In genomic region chr6:72246926-72247325, GRCh38 we compare ENCODE assay signal across 16 cellular contexts.
DNase-seq lines count a peak whose midpoint lies in the region; TF ChIP-seq lines count a peak whose summit lies in the region.
"Had no signal": no experiment of that assay in that cellular context is flagged by ENCODE, and none has a peak within 500 bp of the region (broad histone marks: within the 10 kb centered on the region; RNA-seq: fewer than 3 reads in every experiment).

No MANE protein-coding gene starts in this region.

- no peak overlapping the region for H2AFZ ChIP-seq in mammary epithelial cell (ENCODE audit: low read depth, low read length)
- no peak overlapping the region for H2AFZ ChIP-seq in OCI-LY3 (ENCODE audit: low read depth, low read length)

- H3K79me2 ChIP-seq in mammary epithelial cell (ENCODE audit: insufficient read depth, low read length) (no peaks in the 10 kb centered on the region), OCI-LY3 (ENCODE audit: low read length) (no peaks in the 10 kb centered on the region)

- H3K27me3 ChIP-seq in mammary epithelial cell (ENCODE audit: insufficient read depth, low read length) (no peaks in the 10 kb centered on the region), OCI-LY3 (ENCODE audit: low read depth, low read length) (no peaks in the 10 kb centered on the region), endodermal cell (ENCODE audit: control insufficient read depth, insufficient read depth, low read length, poor library complexity, severe bottlenecking) (no peaks in the 10 kb centered on the region)
- H3K27me3 ChIP-seq: uterus had no signal

- H4K20me1 ChIP-seq in mammary epithelial cell (ENCODE audit: insufficient read depth, low read length) (no peaks in the 10 kb centered on the region), OCI-LY3 (ENCODE audit: insufficient read depth, low read length) (no peaks in the 10 kb centered on the region)

- H3K4me3 ChIP-seq in mammary epithelial cell (replicated peaks in 1 of 3; ENCODE audit: insufficient read depth in 1 of 3, low read depth in 2 of 3, low read length in 3 of 3) = no peak overlapping the region
- H3K4me3 ChIP-seq in OCI-LY3 (ENCODE audit: low read length) = no peak overlapping the region
- H3K4me3 ChIP-seq in endodermal cell (ENCODE audit: low read length) = peak overlapping the region; percentile 68
- H3K4me3 ChIP-seq: uterus had no signal

- intact Hi-C loops in mammary epithelial cell (cut with micrococcal nuclease) (loop anchor here (5.0 kb wide), 1 partner anchor 105 kb away; no protein-coding TSS in a partner anchor), MCF 10A (cut with micrococcal nuclease) (no loop called here)

- H3K4me1 Mint-ChIP-seq in MCF 10A (ENCODE audit: insufficient read depth, unreplicated experiment) (no peaks in the 10 kb centered on the region), endodermal cell (peaks cover 14% of the 10 kb centered on the region), endothelial cell (ENCODE audit: unreplicated experiment) (no peaks in the 10 kb centered on the region)

- TF ChIP-seq CTCF in mammary epithelial cell (conservative IDR thresholded peaks at IDR 0.05 in 1 of 2, IDR thresholded peaks at IDR 0.05 in 1 of 2; ENCODE audit: extremely low read depth in 1 of 2, insufficient read depth in 1 of 2, low read depth in 1 of 2, low read length in 2 of 2) (peak in 1 of 2 donors; percentile 12), MCF 10A (IDR thresholded peaks at IDR 0.05; ENCODE audit: unreplicated experiment) (no peak), OCI-LY3 (IDR thresholded peaks at IDR 0.05; ENCODE audit: low read depth, low read length) (peak; percentile 34), endodermal cell (conservative IDR thresholded peaks at IDR 0.05) (peak; percentile 57), endothelial cell (IDR thresholded peaks at IDR 0.05; ENCODE audit: unreplicated experiment) (no peak)

- H3K36me3 ChIP-seq in mammary epithelial cell (ENCODE audit: insufficient read depth, low read length) = no peaks in the 10 kb centered on the region
- H3K36me3 ChIP-seq in OCI-LY3 (replicated peaks; ENCODE audit: low read depth, low read length) = no peaks in the 10 kb centered on the region
- H3K36me3 ChIP-seq in endodermal cell (ENCODE audit: control insufficient read depth, insufficient read depth, low read length) = no peaks in the 10 kb centered on the region
- H3K36me3 ChIP-seq: uterus had no signal

- H3K4me2 ChIP-seq in mammary epithelial cell (ENCODE audit: insufficient read depth, low read depth, low read length) = no peak overlapping the region
- no peak overlapping the region for H3K4me2 ChIP-seq in OCI-LY3 (ENCODE audit: low read length)

- H3K27me3 Mint-ChIP-seq in MCF 10A (ENCODE audit: insufficient read depth, unreplicated experiment) (peaks cover 51% of the 10 kb centered on the region), endodermal cell (ENCODE audit: insufficient read depth) (no peaks in the 10 kb centered on the region), endothelial cell (ENCODE audit: unreplicated experiment) (no peaks in the 10 kb centered on the region)
- H3K27me3 Mint-ChIP-seq: activated T-cell treated with anti-CD3 and anti-CD28 coated beads, Interleukin-2, amount 50 U/mL, for 24 hours; progenitor cell of endocrine pancreas had no signal

- H3K9me3 Mint-ChIP-seq in MCF 10A (ENCODE audit: unreplicated experiment) (no peaks in the 10 kb centered on the region), endodermal cell (no peaks in the 10 kb centered on the region), endothelial cell (ENCODE audit: unreplicated experiment) (no peaks in the 10 kb centered on the region)
- H3K9me3 Mint-ChIP-seq: activated T-cell treated with anti-CD3 and anti-CD28 coated beads, Interleukin-2, amount 50 U/mL, for 24 hours had no signal

- H3K36me3 Mint-ChIP-seq in MCF 10A (ENCODE audit: insufficient read depth, unreplicated experiment) (no peaks in the 10 kb centered on the region), endodermal cell (ENCODE audit: low read depth) (no peaks in the 10 kb centered on the region), endothelial cell (ENCODE audit: low read depth, unreplicated experiment) (no peaks in the 10 kb centered on the region)

- CTCF ChIA-PET in mammary epithelial cell (lab: Charles Lee; ENCODE audit: low non-redundant PET) = no interaction called here
- CTCF ChIA-PET in MCF 10A (lab: Yijun Ruan, JAX) = no interaction called here

- DNase-seq in mammary epithelial cell (peak; percentile 1), MCF 10A (ENCODE audit: unreplicated experiment) (no peak), endodermal cell (peak; percentile 58), renal cortical epithelial cell (ENCODE audit: low read depth) (peak; percentile 9), NCI-H510A (lab: John Stamatoyannopoulos, UW) (no peak), endothelial cell (ENCODE audit: low spot score) (no peak), occipital lobe (lab: John Stamatoyannopoulos, UW) (no peak)
- DNase-seq: activated CD4-positive, CD25-positive, alpha-beta regulatory T cell treated with anti-CD3 and anti-CD28 coated beads, Interleukin-2, amount 50 U/mL, for 72 hours; activated T-cell treated with anti-CD3 and anti-CD28 coated beads, Interleukin-2, amount 50 U/mL, for 24 hours; anterior cingulate cortex; DMS79 treated with DMSO at 0.1 percent for 48 hours; KG1; mesenchymal stem cell; uterus had no signal

- dilution Hi-C loops in mammary epithelial cell (cut with HindIII; ENCODE audit: low sequenced_read_pairs) = no loop called here

- H3K27ac Mint-ChIP-seq in MCF 10A (ENCODE audit: low read depth, unreplicated experiment) (no peak overlapping the region), endodermal cell (no peak overlapping the region), endothelial cell (ENCODE audit: unreplicated experiment) (no peak overlapping the region)
- H3K27ac Mint-ChIP-seq: activated T-cell treated with anti-CD3 and anti-CD28 coated beads, Interleukin-2, amount 50 U/mL, for 24 hours; progenitor cell of endocrine pancreas had no signal

- H3K9me3 ChIP-seq in mammary epithelial cell (replicated peaks; ENCODE audit: insufficient read depth, low read length) (no peaks in the 10 kb centered on the region), OCI-LY3 (ENCODE audit: insufficient read depth, low read length) (no peaks in the 10 kb centered on the region), endodermal cell (ENCODE audit: control insufficient read depth, low read length) (no peaks in the 10 kb centered on the region)
- H3K9me3 ChIP-seq: uterus had no signal

- in situ Hi-C loops in mammary epithelial cell (cut with MboI; ENCODE audit: low sequenced_read_pairs in 2 of 2) = no loop called here

- 91% methylated on average over 4 of the region's 4 CpGs for WGBS in mammary epithelial cell (ENCODE audit: low coverage, missing lambda C conversion rate)
- WGBS in endodermal cell (ENCODE audit: insufficient coverage in 1 of 2, insufficient read length in 1 of 2), 2 experiments = 95% methylated on average over 4 of the region's 4 CpGs; no CpG with 5 or more reads in 1 of the 2 experiments

- BruUV-seq in mammary epithelial cell (replicated peaks; lab: Mats Ljungman, UMichigan) = no TSS peak
- no TSS peak for BruUV-seq in MCF 10A (replicated peaks; lab: Mats Ljungman, UMichigan)

- no peak overlapping the region for H3K27ac ChIP-seq in mammary epithelial cell (ENCODE audit: insufficient read depth, low read depth, low read length)
- no peak overlapping the region for H3K27ac ChIP-seq in OCI-LY3 (ENCODE audit: low read length)
- no peak overlapping the region for H3K27ac ChIP-seq in endodermal cell (ENCODE audit: low read depth, low read length)
- H3K27ac ChIP-seq: uterus had no signal

- H3K9ac ChIP-seq in mammary epithelial cell (ENCODE audit: insufficient read depth, low read length) (no peak overlapping the region), OCI-LY3 (ENCODE audit: low read length) (no peak overlapping the region), endodermal cell (ENCODE audit: extremely low read depth, low read length, poor library complexity, severe bottlenecking) (no peak overlapping the region)

- POLR2A ChIA-PET in MCF 10A (lab: Yijun Ruan, JAX) = no interaction called here

- H3K4me1 ChIP-seq in mammary epithelial cell (ENCODE audit: insufficient read depth, low read length) (no peaks in the 10 kb centered on the region), OCI-LY3 (ENCODE audit: low read length) (no peaks in the 10 kb centered on the region), endodermal cell (ENCODE audit: control insufficient read depth, insufficient read depth, low read length) (peaks cover 10% of the 10 kb centered on the region)
- H3K4me1 ChIP-seq: uterus had no signal

- H3K4me3 Mint-ChIP-seq in MCF 10A (ENCODE audit: unreplicated experiment) (no peak overlapping the region), endodermal cell (no peak overlapping the region), endothelial cell (ENCODE audit: unreplicated experiment) (no peak overlapping the region)
- H3K4me3 Mint-ChIP-seq: activated T-cell treated with anti-CD3 and anti-CD28 coated beads, Interleukin-2, amount 50 U/mL, for 24 hours had no signal

Comparison
In these comparisons a context has a peak if more than half of its experiments do, and no peak if none do; other contexts are left out.
1. DNase-seq: peak in mammary epithelial cell (single experiment), endodermal cell (single experiment) and renal cortical epithelial cell (single experiment); none in MCF 10A (single experiment), NCI-H510A (single experiment), endothelial cell (single experiment) and occipital lobe (single experiment).
2. CTCF ChIP-seq: peak in OCI-LY3 (single experiment) and endodermal cell (single experiment); none in MCF 10A (single experiment) and endothelial cell (single experiment).